2 cellular contexts compared by ENCODE assay signal in genomic region chr12:50419112-50419909, GRCh38.
TF ChIP-seq lines count a peak whose summit lies in the region.

No MANE protein-coding gene starts in this region.

TF ChIP-seq in A549, 52 proteins besides CTCF, POLR2A, EP300 and RAD21:
- TF ChIP-seq FOSL2 (IDR thresholded peaks at IDR 0.05), result no peak
- peak; percentile 41; the same call in 1 of the 2 replicates for TF ChIP-seq FOSL2 (CRISPR knock-in tag; IDR thresholded peaks at IDR 0.05)
- no peak for TF ChIP-seq EHF (CRISPR knock-in tag; IDR thresholded peaks at IDR 0.05)

TF ChIP-seq in GM23338, 12 proteins besides CTCF, POLR2A, EP300 and RAD21:
- TF ChIP-seq ETS1 (IDR thresholded peaks at IDR 0.05) (no peak), EZH2phosphoT487 (IDR thresholded peaks at IDR 0.05; ENCODE audit: unreplicated experiment) (no peak), ZNF331 (CRISPR knock-in tag; IDR thresholded peaks at IDR 0.05; ENCODE audit: low read depth) (no peak), EZH2 (IDR thresholded peaks at IDR 0.05; ENCODE audit: low read depth, unreplicated experiment) (no peak), JUNB (IDR thresholded peaks at IDR 0.05; ENCODE audit: unreplicated experiment) (no peak), REST (IDR thresholded peaks at IDR 0.05; ENCODE audit: unreplicated experiment) (no peak), ZNF114 (CRISPR knock-in tag; IDR thresholded peaks at IDR 0.05) (no peak), NANOG (IDR thresholded peaks at IDR 0.05; ENCODE audit: borderline replicate concordance) (no peak), ZNF462 (CRISPR knock-in tag; IDR thresholded peaks at IDR 0.05) (no peak), CREB1 (CRISPR knock-in tag; IDR thresholded peaks at IDR 0.05; ENCODE audit: low read depth) (no peak), POLR2AphosphoS5 (IDR thresholded peaks at IDR 0.05; ENCODE audit: low read depth) (no peak), STAT1 (IDR thresholded peaks at IDR 0.05; ENCODE audit: unreplicated experiment) (no peak)
